28 cellular contexts compared by ENCODE assay signal in the genomic region with DNA sequence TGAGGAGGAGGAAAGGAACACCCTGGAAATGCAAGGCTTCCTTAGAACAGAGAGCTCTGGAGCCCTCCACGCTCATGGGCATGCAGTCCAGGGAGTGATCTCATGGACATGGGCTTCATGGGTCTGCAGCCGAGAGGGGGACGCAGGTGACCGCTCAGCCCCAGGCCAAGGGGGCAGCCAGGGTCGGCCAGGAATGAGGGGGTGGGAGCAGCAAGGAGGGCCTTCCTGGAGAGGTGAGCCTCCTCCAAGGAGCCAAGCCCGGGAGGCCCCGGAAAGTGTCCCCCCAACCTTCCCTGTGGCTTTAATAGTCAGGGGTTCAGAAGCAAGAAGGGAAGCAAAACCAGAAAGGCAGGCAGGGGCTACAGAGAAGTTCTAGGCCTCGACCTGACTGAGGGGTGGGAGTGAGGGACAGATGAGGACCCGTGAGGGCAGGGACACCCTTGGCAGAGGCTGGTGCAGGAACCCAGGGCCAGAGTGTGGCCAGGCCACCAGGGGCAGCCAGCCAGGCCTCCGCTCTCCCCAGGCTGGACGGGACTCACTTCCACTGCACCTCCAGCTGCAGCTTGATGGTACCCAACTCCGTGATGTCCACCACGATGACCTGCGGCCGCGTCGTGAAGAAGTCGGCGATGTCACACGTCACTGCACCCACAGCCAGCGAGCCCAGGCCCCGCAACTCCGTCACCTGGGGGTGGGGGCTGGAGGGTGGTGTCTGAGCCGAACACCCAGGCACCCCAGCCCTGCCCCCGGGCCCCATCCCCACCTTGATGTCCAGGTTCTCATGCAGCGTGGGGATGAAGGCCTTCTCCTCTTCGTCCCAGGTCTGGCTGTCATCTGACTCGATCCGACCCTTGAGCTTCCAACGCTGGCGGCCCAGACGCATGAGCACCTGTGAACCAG.
"Had no signal": no experiment of that assay in that cellular context is flagged by ENCODE, and none has a peak within 500 bp of the region (broad histone marks: within the 10 kb centered on the region; RNA-seq: fewer than 3 reads in every experiment).

No MANE protein-coding gene starts in this region.

- H3K4me1 Mint-ChIP-seq: immature natural killer cell; natural killer cell; stimulated activated effector memory CD8-positive, alpha-beta T cell treated with anti-CD3 and anti-CD28 coated beads, Interleukin-12 subunit alpha, Interleukin-12 subunit beta, amount 100 ng/mL, for 72 hours had no signal

- H2AFZ ChIP-seq: parathyroid adenoma had no signal

- H3K4me3 Mint-ChIP-seq: immature natural killer cell; natural killer cell; stimulated activated effector memory CD8-positive, alpha-beta T cell treated with anti-CD3 and anti-CD28 coated beads, Interleukin-12 subunit alpha, Interleukin-12 subunit beta, amount 100 ng/mL, for 72 hours; stimulated activated naive CD8-positive, alpha-beta T cell treated with anti-CD3 and anti-CD28 coated beads, Interleukin-15, Interleukin-2, amounts not matched to agents 100 ng/mL and 50 ng/mL, for 24 hours had no signal

- H3K9me3 Mint-ChIP-seq: immature natural killer cell; natural killer cell; stimulated activated effector memory CD8-positive, alpha-beta T cell treated with anti-CD3 and anti-CD28 coated beads, Interleukin-12 subunit alpha, Interleukin-12 subunit beta, amount 100 ng/mL, for 72 hours; stimulated activated naive CD8-positive, alpha-beta T cell treated with anti-CD3 and anti-CD28 coated beads, Interleukin-15, Interleukin-2, amounts not matched to agents 100 ng/mL and 50 ng/mL, for 24 hours had no signal

- H3K27me3 Mint-ChIP-seq: progenitor cell of endocrine pancreas had no signal

- H3K27ac Mint-ChIP-seq: immature natural killer cell; natural killer cell; progenitor cell of endocrine pancreas; stimulated activated effector memory CD8-positive, alpha-beta T cell treated with anti-CD3 and anti-CD28 coated beads, Interleukin-12 subunit alpha, Interleukin-12 subunit beta, amount 100 ng/mL, for 72 hours; stimulated activated naive CD8-positive, alpha-beta T cell treated with anti-CD3 and anti-CD28 coated beads, Interleukin-15, Interleukin-2, amounts not matched to agents 100 ng/mL and 50 ng/mL, for 24 hours had no signal

- H3K27me3 ChIP-seq: esophagus squamous epithelium, heart right ventricle, neutrophil, suprapubic skin, transverse colon, upper lobe of right lung, vagina had no signal

- H3K4me3 ChIP-seq: coronary artery, esophagus squamous epithelium, heart right ventricle, lower lobe of right lung, suprapubic skin, transverse colon, upper lobe of right lung, vagina had no signal

- H3K36me3 Mint-ChIP-seq: immature natural killer cell; natural killer cell; stimulated activated effector memory CD8-positive, alpha-beta T cell treated with anti-CD3 and anti-CD28 coated beads, Interleukin-12 subunit alpha, Interleukin-12 subunit beta, amount 100 ng/mL, for 72 hours had no signal

- H3K9ac ChIP-seq: parathyroid adenoma had no signal

- H3K27ac ChIP-seq: coronary artery, esophagus squamous epithelium, heart right ventricle, lower lobe of right lung, neutrophil, parathyroid adenoma, suprapubic skin, transverse colon, upper lobe of right lung, vagina had no signal

- ATAC-seq: heart right ventricle; left ventricle myocardium superior; natural killer cell; sciatic nerve; stimulated activated effector memory CD8-positive, alpha-beta T cell treated with anti-CD3 and anti-CD28 coated beads, Interleukin-12 subunit alpha, Interleukin-12 subunit beta, amount 100 ng/mL, for 72 hours; upper lobe of right lung had no signal

- FAIRE-seq: endometrium had no signal

- DNase-seq: dermis blood vessel endothelial cell; effector memory CD4-positive, alpha-beta T cell; erythroblast; esophagus squamous epithelium; foreskin melanocyte; glutamatergic neuron; heart right ventricle; hippocampal formation; immature natural killer cell; islet precursor cell; kidney glomerular epithelial cell; left ventricle myocardium superior; lower lobe of right lung; natural killer cell; stimulated activated CD4-positive, alpha-beta T cell treated with anti-CD3 and anti-CD28 coated beads, Interleukin-2, amount 100 ng/mL, for 24 hours; stimulated activated CD4-positive, alpha-beta T cell treated with anti-CD3 and anti-CD28 coated beads, Interleukin-4, amount 100 ng/mL, for 24 hours; transverse colon; upper lobe of right lung had no signal

- H3K79me2 ChIP-seq: parathyroid adenoma had no signal

- H3K36me3 ChIP-seq: lower lobe of right lung, neutrophil, suprapubic skin, transverse colon, upper lobe of right lung had no signal

- H3K4me1 ChIP-seq: esophagus squamous epithelium, lower lobe of right lung, parathyroid adenoma, suprapubic skin, transverse colon, upper lobe of right lung, vagina had no signal

- H3K9me3 ChIP-seq: esophagus squamous epithelium, heart right ventricle, lower lobe of right lung, neutrophil, suprapubic skin, transverse colon, upper lobe of right lung, vagina had no signal
